ENCODE assay signal across 16 cellular contexts in genomic region chr20:5067877-5068276, GRCh38.
"Had no signal": no experiment of that assay in that cellular context is flagged by ENCODE, and none has a peak within 500 bp of the region (broad histone marks: within the 10 kb centered on the region; RNA-seq: fewer than 3 reads in every experiment).

No MANE protein-coding gene starts in this region.

- ATAC-seq: effector memory CD8-positive, alpha-beta T cell; naive thymus-derived CD4-positive, alpha-beta T cell had no signal

- H3K9me3 ChIP-seq: esophagus squamous epithelium, right atrium auricular region, sigmoid colon, stomach, thoracic aorta, transverse colon had no signal

- H3K36me3 ChIP-seq: esophagus squamous epithelium, right atrium auricular region, sigmoid colon, stomach, thoracic aorta, transverse colon had no signal

- H3K4me3 ChIP-seq: esophagus squamous epithelium, right atrium auricular region, sigmoid colon, skin epidermis, stomach, thoracic aorta, transverse colon had no signal

- DNase-seq: effector memory CD8-positive, alpha-beta T cell; esophagus squamous epithelium; foreskin fibroblast; kidney glomerular epithelial cell; naive thymus-derived CD4-positive, alpha-beta T cell; nephron progenitor cell; sigmoid colon; stimulated activated CD4-positive, alpha-beta T cell treated with anti-CD3 and anti-CD28 coated beads, Interleukin-2, amount 100 ng/mL, for 24 hours; stimulated activated CD4-positive, alpha-beta T cell treated with anti-CD3 and anti-CD28 coated beads, Interleukin-4, amount 100 ng/mL, for 4 hours; stimulated activated naive CD4-positive, alpha-beta T cell; stomach; substantia nigra; transverse colon had no signal

- H3K27ac ChIP-seq: esophagus squamous epithelium, right atrium auricular region, sigmoid colon, skin epidermis, stomach, thoracic aorta, transverse colon had no signal

- H3K27me3 ChIP-seq: right atrium auricular region, sigmoid colon, stomach, transverse colon had no signal
